In genomic region chr2:100733344-100734187, GRCh38 we compare ENCODE assay signal across 12 cellular contexts.
DNase-seq lines count a peak whose midpoint lies in the region; ATAC-seq and TF ChIP-seq lines count a peak whose summit lies in the region.
"Had no signal": no experiment of that assay in that cellular context is flagged by ENCODE, and none has a peak within 500 bp of the region (broad histone marks: within the 10 kb centered on the region; RNA-seq: fewer than 3 reads in every experiment).

No MANE protein-coding gene starts in this region.

- no peak overlapping the region for H3K4me3 Mint-ChIP-seq in activated T-cell treated with anti-CD3 and anti-CD28 coated beads, Interleukin-2, amount 50 U/mL, for 24 hours

- H3K36me3 ChIP-seq in Panc1 (ENCODE audit: control insufficient read depth, insufficient read depth, low read length): no peaks in the 10 kb centered on the region
- H3K36me3 ChIP-seq: ovary, Peyer's patch had no signal

- POLR2A ChIA-PET in Panc1 (lab: Charles Lee): no interaction called here

- H3K4me1 Mint-ChIP-seq in activated T-cell treated with anti-CD3 and anti-CD28 coated beads, Interleukin-2, amount 50 U/mL, for 24 hours (ENCODE audit: low read depth): no peaks in the 10 kb centered on the region

- no peaks in the 10 kb centered on the region for H3K9me3 ChIP-seq in Panc1 (ENCODE audit: control insufficient read depth, insufficient read depth, low read depth, low read length)
- H3K9me3 ChIP-seq: Peyer's patch had no signal

- DNase-seq in EH (ENCODE audit: low read depth): peak; percentile 64
- no peak for DNase-seq in Panc1 (ENCODE audit: low read depth, low spot score)
- peak; percentile 98 for DNase-seq in fibroblast of pulmonary artery (ENCODE audit: low read depth)
- no peak for DNase-seq in omental fat pad (ENCODE audit: low spot score)
- no peak for DNase-seq in activated T-cell treated with anti-CD3 and anti-CD28 coated beads, Interleukin-2, amount 50 U/mL, for 24 hours
- no peak for DNase-seq in NCI-H187 treated with DMSO at 0.1 percent for 48 hours (lab: John Stamatoyannopoulos, UW)
- no peak for DNase-seq in COR-L47 (lab: John Stamatoyannopoulos, UW)
- DNase-seq: DMS153; ovary; stimulated activated naive CD4-positive, alpha-beta T cell treated with Interleukin-2 at 50 U/mL for 16 hours had no signal

- peak overlapping the region; percentile 58 for H3K27ac ChIP-seq in Panc1 (ENCODE audit: low read length)
- H3K27ac ChIP-seq: ovary, Peyer's patch had no signal

- no peak overlapping the region for H3K4me3 ChIP-seq in Panc1 (ENCODE audit: low read depth in 2 of 2, low read length in 2 of 2)
- no peak overlapping the region for H3K4me3 ChIP-seq in fibroblast of pulmonary artery (replicated peaks; ENCODE audit: low read depth, low read length)
- H3K4me3 ChIP-seq: ovary, Peyer's patch had no signal

- peaks cover 5% of the 10 kb centered on the region for H3K27me3 Mint-ChIP-seq in activated T-cell treated with anti-CD3 and anti-CD28 coated beads, Interleukin-2, amount 50 U/mL, for 24 hours

- peaks cover 2% of the 10 kb centered on the region for H3K9me3 Mint-ChIP-seq in activated T-cell treated with anti-CD3 and anti-CD28 coated beads, Interleukin-2, amount 50 U/mL, for 24 hours

- H3K27me3 ChIP-seq in Panc1 (ENCODE audit: control insufficient read depth, insufficient read depth, low read length): no peaks in the 10 kb centered on the region
- H3K27me3 ChIP-seq: ovary, Peyer's patch had no signal

- no TSS peak for BruUV-seq in Panc1 (replicated peaks; lab: Mats Ljungman, UMichigan)

- TF ChIP-seq CTCF in Panc1 (IDR thresholded peaks at IDR 0.05): no peak
- peak; percentile 5 for TF ChIP-seq CTCF in fibroblast of pulmonary artery (IDR thresholded peaks at IDR 0.05; ENCODE audit: low read length, missing control alignments)
- no peak for TF ChIP-seq CTCF in omental fat pad (IDR thresholded peaks at IDR 0.05)

- peak; percentile 72 for ATAC-seq in Panc1
- peak; percentile 92 for ATAC-seq in omental fat pad (ENCODE audit: low FRiP score)
- no peak for ATAC-seq in GM19328 (IDR thresholded peaks at IDR 0.05; ENCODE audit: unreplicated experiment)

- no peak overlapping the region for H3K27ac Mint-ChIP-seq in activated T-cell treated with anti-CD3 and anti-CD28 coated beads, Interleukin-2, amount 50 U/mL, for 24 hours

- H3K4me1 ChIP-seq in Panc1 (ENCODE audit: control insufficient read depth, insufficient read depth, low read length): peaks cover 10% of the 10 kb centered on the region
- H3K4me1 ChIP-seq: Peyer's patch had no signal

- CTCF ChIA-PET in Panc1 (lab: Charles Lee): interaction anchor here (0.6 kb wide), 1 partner anchor 65 kb away, joined by 4 read pairs; no protein-coding TSS in a partner anchor

- in situ Hi-C loops in Panc1 (cut with HindIII; ENCODE audit: low pct_unique_long_range_greater_than_20kb, low sequenced_read_pairs): no loop called here

- no peaks in the 10 kb centered on the region for H3K36me3 Mint-ChIP-seq in activated T-cell treated with anti-CD3 and anti-CD28 coated beads, Interleukin-2, amount 50 U/mL, for 24 hours (ENCODE audit: low read depth)

- intact Hi-C loops in Panc1 (cut with micrococcal nuclease; ENCODE audit: unreplicated experiment): loop anchor here (5.0 kb wide), 2 partner anchors 89 to 254 kb away; partner anchors contain the start of gene NPAS2

Comparison
In these comparisons a context has a peak if more than half of its experiments do, and no peak if none do; other contexts are left out.
1. DNase-seq: peak in EH (single experiment) and fibroblast of pulmonary artery (single experiment); none in Panc1 (single experiment), omental fat pad (single experiment), activated T-cell treated with anti-CD3 and anti-CD28 coated beads, Interleukin-2, amount 50 U/mL, for 24 hours (single experiment), NCI-H187 treated with DMSO at 0.1 percent for 48 hours (single experiment) and COR-L47 (single experiment).